Comparison of ENCODE assay signal across 8 cellular contexts in the genomic region with DNA sequence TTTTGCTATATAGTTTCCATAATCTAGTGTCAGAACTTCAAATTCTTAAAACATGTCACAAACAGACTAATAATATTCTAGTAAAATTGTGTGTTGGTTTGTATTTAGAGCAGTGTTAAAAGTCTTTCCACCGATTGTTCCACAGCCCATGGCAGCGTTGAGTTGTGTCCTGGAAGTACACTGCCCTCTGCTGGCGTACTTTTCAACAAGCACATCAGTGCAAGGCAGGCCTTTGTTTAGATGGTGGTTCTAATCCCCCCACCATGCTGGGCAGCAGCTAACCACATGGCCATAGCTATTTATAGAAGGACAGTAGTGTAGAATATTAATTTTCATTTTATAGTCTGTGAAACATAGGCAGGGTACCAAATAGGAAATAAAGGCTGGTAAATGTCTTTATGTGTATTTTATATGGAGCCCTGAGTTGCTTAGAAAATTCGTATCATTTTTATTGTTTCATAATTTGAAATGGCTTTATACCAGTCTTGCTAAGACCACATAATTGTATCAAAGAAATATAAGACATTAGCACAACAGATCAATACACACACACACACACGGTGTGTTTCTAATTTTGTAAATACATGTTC.
DNase-seq lines count a peak whose midpoint lies in the region; ATAC-seq and FAIRE-seq lines count a peak whose summit lies in the region.

No MANE protein-coding gene starts in this region.

- H3K9me3 ChIP-seq in small intestine (ENCODE audit: control insufficient read depth, low read depth) = no peaks in the 10 kb centered on the region

- H3K36me3 ChIP-seq in small intestine (ENCODE audit: control insufficient read depth in 2 of 2, insufficient read depth in 2 of 2, low read length in 2 of 2) = no peaks in the 10 kb centered on the region

- no peak overlapping the region for H3K4me3 ChIP-seq in small intestine (ENCODE audit: low read depth in 1 of 2, low read length in 2 of 2)

- no peaks in the 10 kb centered on the region for H3K27me3 ChIP-seq in small intestine (ENCODE audit: control insufficient read depth in 2 of 2, insufficient read depth in 2 of 2, low read length in 2 of 2)

- ATAC-seq in GM18502 (IDR thresholded peaks at IDR 0.05; ENCODE audit: poor library complexity, unreplicated experiment) (peak; percentile 93), HG02885 (IDR thresholded peaks at IDR 0.05; ENCODE audit: poor library complexity, unreplicated experiment) (peak; percentile 96)

- peak; percentile 59 for DNase-seq in A172 (ENCODE audit: low spot score)
- peak; percentile 84 for DNase-seq in NCI-H1694 treated with DMSO at 0.1 percent for 48 hours (lab: John Stamatoyannopoulos, UW)
- DNase-seq in T-helper 9 cell = peak; percentile 42
- DNase-seq in astrocyte of the hippocampus (ENCODE audit: low read depth, low spot score) = peak; percentile 90
- DNase-seq in hippocampal formation (lab: John Stamatoyannopoulos, UW) = peak; percentile 77 to 87
- peak; percentile 76 for DNase-seq in small intestine

- WGBS in small intestine, 3 donors = 31 to 33% (median 32%) methylated on average over 5 of the region's 5 CpGs

- no peak overlapping the region for H3K27ac ChIP-seq in small intestine (ENCODE audit: low read depth in 1 of 2, low read length in 1 of 2)

- FAIRE-seq in small intestine (lab: Jason Lieb, UNC) = peak; percentile 26

- no peaks in the 10 kb centered on the region for H3K4me1 ChIP-seq in small intestine (ENCODE audit: control insufficient read depth in 2 of 2, insufficient read depth in 1 of 2, low read depth in 1 of 2, low read length in 1 of 2)
